In genomic region chr18:71541643-71542042, GRCh38 we compare ENCODE assay signal across 34 cellular contexts.
"Had no signal": no experiment of that assay in that cellular context is flagged by ENCODE, and none has a peak within 500 bp of the region (broad histone marks: within the 10 kb centered on the region; RNA-seq: fewer than 3 reads in every experiment).

No MANE protein-coding gene starts in this region.

- H3K27ac ChIP-seq: adrenal gland, ascending aorta, body of pancreas, brain microvascular endothelial cell, breast epithelium, cardiac muscle cell had no signal

- H3K4me3 ChIP-seq: adrenal gland, ascending aorta, body of pancreas, breast epithelium, cardiac muscle cell had no signal

- H3K36me3 ChIP-seq: adrenal gland, ascending aorta, brain microvascular endothelial cell, breast epithelium, cardiac muscle cell had no signal

- DNase-seq: activated effector memory CD4-positive, alpha-beta T cell treated with anti-CD3 and anti-CD28 coated beads, Interleukin-2, amount 50 U/mL, for 16 hours; activated effector memory CD4-positive, alpha-beta T cell treated with Interleukin-2 at 50 U/mL for 16 hours; activated gamma-delta T cell; activated gamma-delta T cell treated with Interleukin-2 at 50 U/mL for 16 hours; activated naive CD4-positive, alpha-beta T cell; activated naive CD4-positive, alpha-beta T cell treated with anti-CD3 and anti-CD28 coated beads for 36 hours; activated naive CD4-positive, alpha-beta T cell treated with anti-CD3 and anti-CD28 coated beads, Interleukin-2, amount 10 ng/mL, durations not matched to agents 7 days and 5 days; activated naive CD4-positive, alpha-beta T cell treated with anti-CD3 and anti-CD28 coated beads, Interleukin-2, amount 50 U/mL, for 16 hours; activated naive CD4-positive, alpha-beta T cell treated with Interleukin-2 at 50 U/mL for 16 hours; activated naive CD8-positive, alpha-beta T cell treated with anti-CD3 and anti-CD28 coated beads for 36 hours; activated naive CD8-positive, alpha-beta T cell treated with anti-CD3 and anti-CD28 coated beads, Interleukin-2, amount 10 ng/mL, durations not matched to agents 7 days and 5 days; activated naive CD8-positive, alpha-beta T cell treated with anti-CD3 and anti-CD28 coated beads, Interleukin-2, amount 50 U/mL, for 24 hours; activated T-cell treated with anti-CD3 and anti-CD28 coated beads, Interleukin-2, amount 50 U/mL, for 1 hour; activated T-cell treated with anti-CD3 and anti-CD28 coated beads, Interleukin-2, amount 50 U/mL, for 24 hours; activated T-cell treated with anti-CD3 and anti-CD28 coated beads, Interleukin-2, amount 50 U/mL, for 4 hours; activated T-cell treated with anti-CD3 and anti-CD28 coated beads, Interleukin-2, amount 50 U/mL, for 48 hours; activated T-cell treated with anti-CD3 and anti-CD28 coated beads, Interleukin-2, amount 50 U/mL, for 72 hours; adrenal gland; amniotic stem cell; amygdala; anterior cingulate cortex; aorta; body of pancreas; brain microvascular endothelial cell; caudate nucleus; central memory CD4-positive, alpha-beta T cell; cerebellar nuclear complex had no signal

- ATAC-seq: activated naive CD4-positive, alpha-beta T cell treated with anti-CD3 and anti-CD28 coated beads, Interleukin-2, amount 50 U/mL, for 72 hours; activated naive CD8-positive, alpha-beta T cell treated with anti-CD3 and anti-CD28 coated beads, Interleukin-2, amount 50 U/mL, for 24 hours; activated T-cell treated with anti-CD3 and anti-CD28 coated beads, Interleukin-2, amount 50 U/mL, for 4 hours; activated T-cell treated with anti-CD3 and anti-CD28 coated beads, Interleukin-2, amount 50 U/mL, for 72 hours; activated T-helper 17 cell treated with anti-CD3 and anti-CD28 coated beads, Interleukin-2, amount 50 U/mL, for 72 hours; body of pancreas had no signal

- H3K9me3 ChIP-seq: adrenal gland, ascending aorta, body of pancreas had no signal

- H3K4me1 ChIP-seq: adrenal gland, ascending aorta, body of pancreas, breast epithelium had no signal

- FAIRE-seq: astrocyte, bronchial epithelial cell had no signal

- H3K27me3 ChIP-seq: adrenal gland, ascending aorta, body of pancreas, brain microvascular endothelial cell, breast epithelium, cardiac muscle cell had no signal
